20 cellular contexts compared by ENCODE assay signal in genomic region chr16:57240872-57241271, GRCh38. TPM values are rescaled to one million over a fixed set of nuclear protein-coding genes. Genes with fewer than 3 reads are reported as not detected.
DNase-seq lines count a peak whose midpoint lies in the region; ATAC-seq and TF ChIP-seq lines count a peak whose summit lies in the region.
"Had no signal": no experiment of that assay in that cellular context is flagged by ENCODE, and none has a peak within 500 bp of the region (broad histone marks: within the 10 kb centered on the region; RNA-seq: fewer than 3 reads in every experiment).

No MANE protein-coding gene starts in this region.

- H3K27me3 Mint-ChIP-seq in activated B cell treated with CpG ODN at 0.5 μM for 24 hours, result no peaks in the 10 kb centered on the region
- H3K27me3 Mint-ChIP-seq in osteocyte (ENCODE audit: unreplicated experiment), result no peaks in the 10 kb centered on the region

- ATAC-seq in activated B cell treated with CpG ODN at 0.5 μM for 24 hours (ENCODE audit: low read depth), result peak; percentile 28
- no peak for ATAC-seq in upper lobe of left lung (ENCODE audit: low FRiP score in 2 of 2)
- ATAC-seq in HG03139 (IDR thresholded peaks at IDR 0.05; ENCODE audit: unreplicated experiment), result no peak
- ATAC-seq: activated CD8-positive, alpha-beta T cell treated with anti-CD3 and anti-CD28 coated beads, Interleukin-2, amount 10 ng/mL, durations not matched to agents 7 days and 5 days; pancreas; stimulated activated naive CD8-positive, alpha-beta T cell treated with anti-CD3 and anti-CD28 coated beads, Interleukin-15, Interleukin-2, amounts not matched to agents 100 U/mL and 50 U/mL, for 24 hours had no signal

- DNase-seq in GM12865 (ENCODE audit: low read depth) (peak; percentile 30), MV-4-11 (lab: John Stamatoyannopoulos, UW) (peak; percentile 81), activated B cell treated with CpG ODN at 0.5 μM for 24 hours (no peak), osteocyte (ENCODE audit: extremely low spot score, unreplicated experiment) (no peak), upper lobe of left lung (no peak), NCI-H1694 (lab: John Stamatoyannopoulos, UW) (no peak), GM03348 (ENCODE audit: low spot score) (no peak)
- DNase-seq: activated CD8-positive, alpha-beta T cell treated with anti-CD3 and anti-CD28 coated beads, Interleukin-2, amount 10 ng/mL, durations not matched to agents 7 days and 5 days; aorta; DMS79 treated with DMSO at 0.1 percent for 48 hours; foreskin melanocyte; NCI-H2029; NCI-H526; pancreas; Right ventricle myocardium superior; stimulated activated naive CD8-positive, alpha-beta T cell treated with anti-CD3 and anti-CD28 coated beads, Interleukin-15, Interleukin-2, amounts not matched to agents 100 U/mL and 50 U/mL, for 24 hours had no signal

- H3K4me3 Mint-ChIP-seq in activated B cell treated with CpG ODN at 0.5 μM for 24 hours, result peak overlapping the region; percentile 44
- no peak overlapping the region for H3K4me3 Mint-ChIP-seq in osteocyte (ENCODE audit: unreplicated experiment)
- H3K4me3 Mint-ChIP-seq: activated CD8-positive, alpha-beta T cell treated with anti-CD3 and anti-CD28 coated beads, Interleukin-2, amount 10 ng/mL, durations not matched to agents 7 days and 5 days had no signal

- H3K27me3 ChIP-seq in upper lobe of left lung, result no peaks in the 10 kb centered on the region
- H3K27me3 ChIP-seq: BLaER1, pancreas had no signal

- H3K36me3 Mint-ChIP-seq in activated B cell treated with CpG ODN at 0.5 μM for 24 hours (ENCODE audit: low read depth), result peaks cover 27% of the 10 kb centered on the region
- H3K36me3 Mint-ChIP-seq in osteocyte (ENCODE audit: unreplicated experiment), result peaks cover 27% of the 10 kb centered on the region

- H3K9me3 ChIP-seq in upper lobe of left lung, result no peaks in the 10 kb centered on the region
- H3K9me3 ChIP-seq: BLaER1, pancreas had no signal

- H3K27ac Mint-ChIP-seq in activated B cell treated with CpG ODN at 0.5 μM for 24 hours, result peak overlapping the region; percentile 85
- H3K27ac Mint-ChIP-seq in osteocyte (ENCODE audit: unreplicated experiment), result peak overlapping the region; percentile 3
- H3K27ac Mint-ChIP-seq: activated CD8-positive, alpha-beta T cell treated with anti-CD3 and anti-CD28 coated beads, Interleukin-2, amount 10 ng/mL, durations not matched to agents 7 days and 5 days; activated T-helper 2 cell treated with anti-CD3 and anti-CD28 coated beads, Interferon-gamma antibody, Interleukin-2, Interleukin-4, amounts not matched to agents 10 μg/mL and 5 μg/mL and 100 μg/mL, durations not matched to agents 14 hours and 24 hours and 36 hours had no signal

- TF ChIP-seq EP300 in upper lobe of left lung (IDR thresholded peaks at IDR 0.05), result no peak

- H3K36me3 ChIP-seq in upper lobe of left lung, result peaks cover 0 to 33% (median 4%) of the 10 kb centered on the region in 4 donors

- 71 to 82% methylated on average over 2 of the region's 2 CpGs for WGBS in upper lobe of left lung, 2 donors

- POLR2A ChIA-PET in activated B cell treated with CpG ODN at 0.5 μM for 24 hours (lab: Charles Lee), result interaction anchor here (0.6 to 2.1 kb wide), 3 partner anchors 55 to 288 kb away, joined by 3 to 14 read pairs (median 4); partner anchors contain the start of genes PSME3IP1 and RSPRY1

- H3K4me1 Mint-ChIP-seq in activated B cell treated with CpG ODN at 0.5 μM for 24 hours (peaks cover 49% of the 10 kb centered on the region), osteocyte (ENCODE audit: unreplicated experiment) (peaks cover 9% of the 10 kb centered on the region)

- peak overlapping the region in 2 of 4 donors; percentile 32 to 66 for H3K27ac ChIP-seq in upper lobe of left lung
- H3K27ac ChIP-seq: BLaER1, KMS-11, pancreas had no signal

- peaks cover 5 to 12% (median 11%) of the 10 kb centered on the region in 4 donors for H3K4me1 ChIP-seq in upper lobe of left lung

- H3K9me3 Mint-ChIP-seq in activated B cell treated with CpG ODN at 0.5 μM for 24 hours (no peaks in the 10 kb centered on the region), osteocyte (ENCODE audit: unreplicated experiment) (peaks cover 5% of the 10 kb centered on the region)
- H3K9me3 Mint-ChIP-seq: activated T-helper 2 cell treated with anti-CD3 and anti-CD28 coated beads, Interferon-gamma antibody, Interleukin-2, Interleukin-4, amounts not matched to agents 10 μg/mL and 5 μg/mL and 100 μg/mL, durations not matched to agents 14 hours and 24 hours and 36 hours had no signal

- no peak for TF ChIP-seq POLR2A in upper lobe of left lung (IDR thresholded peaks at IDR 0.05)

- TF ChIP-seq CTCF in GM12865 (IDR thresholded peaks at IDR 0.05; ENCODE audit: insufficient read depth, low read depth, low read length, missing control alignments) (no peak), activated B cell treated with CpG ODN at 0.5 μM for 24 hours (IDR thresholded peaks at IDR 0.05) (no peak), osteocyte (IDR thresholded peaks at IDR 0.05) (no peak), upper lobe of left lung (IDR thresholded peaks at IDR 0.05) (no peak)

- no peak overlapping the region for H3K4me3 ChIP-seq in GM12865 (ENCODE audit: low read depth, low read length)
- H3K4me3 ChIP-seq in upper lobe of left lung, result no peak overlapping the region
- H3K4me3 ChIP-seq: BLaER1, pancreas had no signal

- CTCF ChIA-PET in activated B cell treated with CpG ODN at 0.5 μM for 24 hours (lab: Charles Lee), result no interaction called here

- intact Hi-C loops in activated B cell treated with CpG ODN at 0.5 μM for 24 hours (cut with micrococcal nuclease), result no loop called here

RNA-seq across cellular contexts. Expression of gene ARL2BP, which starts 4.2 kb away (rescaled TPM):
- total RNA-seq in activated B cell treated with CpG ODN at 0.5 μM for 24 hours, result 27.1 and 29.4 TPM in 2 replicates
- 61.8 and 67.4 TPM in 2 replicates for total RNA-seq in osteocyte
- total RNA-seq in upper lobe of left lung, result 10 to 100 TPM; 18.9 to 74.9 (median 54.2) TPM

RNA-seq across cellular contexts. Expression of gene PLLP, which starts 43.6 kb away (rescaled TPM):
- total RNA-seq in activated B cell treated with CpG ODN at 0.5 μM for 24 hours (not detected in 2 replicates), osteocyte (0.30 and 1.2 TPM in 2 replicates), upper lobe of left lung (100 to 1,000 TPM in 4 of 6 donors, 10 to 100 TPM in 2; 38.8 to 184 (median 114) TPM)

RNA-seq across cellular contexts. Expression of gene RSPRY1, which starts 54.7 kb away (rescaled TPM):
- total RNA-seq in activated B cell treated with CpG ODN at 0.5 μM for 24 hours (32.6 and 39.9 TPM in 2 replicates), osteocyte (49.3 and 50.8 TPM in 2 replicates), upper lobe of left lung (100 to 1,000 TPM in 1 of 6 donors, 10 to 100 TPM in 5; 26.9 to 102 (median 30.3) TPM)

RNA-seq across cellular contexts. Expression of gene PSME3IP1, which starts 55.0 kb away (rescaled TPM):
- 131 and 147 TPM in 2 replicates for total RNA-seq in activated B cell treated with CpG ODN at 0.5 μM for 24 hours
- total RNA-seq in osteocyte, result 81.2 and 83.1 TPM in 2 replicates
- total RNA-seq in upper lobe of left lung, result 100 to 1,000 TPM in 1 of 6 donors, 10 to 100 TPM in 5; 49.9 to 113 (median 75.2) TPM

Comparison
In these comparisons a context has a peak if more than half of its experiments do, and no peak if none do; other contexts are left out.
1. DNase-seq: peak in GM12865 (single experiment) and MV-4-11 (single experiment); none in activated B cell treated with CpG ODN at 0.5 μM for 24 hours (single experiment), osteocyte (single experiment), upper lobe of left lung (0 of 2), NCI-H1694 (single experiment) and GM03348 (single experiment).
2. RNA of gene PLLP, which starts 43.6 kb away (total RNA-seq): 38.8 to 184 TPM in upper lobe of left lung; 0.30 to 1.2 TPM in osteocyte and not detected in activated B cell treated with CpG ODN at 0.5 μM for 24 hours; every median in the first group is over 10 times any median in the second.